ENCODE assay signal across 6 cellular contexts in the genomic region with DNA sequence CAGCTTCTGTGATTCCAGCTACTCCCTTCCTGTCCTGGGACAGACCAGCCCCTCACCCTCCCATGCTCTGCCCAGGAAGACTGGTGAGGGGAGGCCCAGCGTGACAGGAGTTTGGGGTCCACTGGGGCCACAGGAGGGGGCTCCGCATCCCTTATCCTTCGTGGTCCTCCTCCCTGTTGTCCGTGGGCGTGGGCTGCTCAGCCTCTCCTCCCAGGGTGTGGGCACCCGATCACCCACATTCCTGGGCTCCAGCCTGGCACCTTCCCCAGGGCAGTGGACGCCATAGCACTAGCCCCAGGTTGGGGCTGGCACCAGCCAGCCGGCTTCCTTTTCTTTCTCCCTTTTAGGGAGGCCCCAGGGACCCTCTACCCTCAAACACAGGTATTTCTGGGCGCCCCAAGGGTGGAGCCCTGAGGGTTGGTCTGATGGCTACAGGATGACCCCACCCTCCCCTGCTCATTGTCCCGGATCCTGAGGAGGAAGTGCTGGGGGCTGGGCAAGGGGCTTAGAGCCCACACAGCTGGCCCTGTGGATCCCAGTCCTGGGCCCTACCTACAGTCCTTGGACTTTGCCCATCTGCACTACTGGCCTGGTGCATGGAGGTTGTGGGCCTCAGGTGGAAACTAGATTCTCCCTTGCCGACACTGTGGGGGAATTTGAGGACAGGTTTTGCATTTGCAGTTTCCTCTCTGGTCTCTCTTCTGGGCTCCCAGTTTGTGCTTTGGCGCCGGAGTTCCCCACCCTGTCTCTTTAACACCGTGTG. TPM values are rescaled to one million over a fixed set of nuclear protein-coding genes. Genes with fewer than 3 reads are reported as not detected.
A peak's percentile ranks its signal among the peaks of the same experiment; 100 is the strongest.
DNase-seq lines count a peak whose midpoint lies in the region; ATAC-seq, FAIRE-seq and TF ChIP-seq lines count a peak whose summit lies in the region.

No MANE protein-coding gene starts in this region.

- TF ChIP-seq CTCF in WTC11 (IDR thresholded peaks at IDR 0.05) (no peak), left lung (IDR thresholded peaks at IDR 0.05) (no peak), D721Med (IDR thresholded peaks at IDR 0.05; ENCODE audit: insufficient read depth, missing control alignments) (no peak)

- DNase-seq in ELF-1 (ENCODE audit: low read depth, low spot score) (peak; percentile 20), WTC11 (ENCODE audit: low spot score) (peak; percentile 17), left lung (no peak), D721Med (ENCODE audit: insufficient read length, low spot score) (no peak), posterior cingulate gyrus (no peak), COR-L47 (lab: John Stamatoyannopoulos, UW) (no peak)

- no peak for FAIRE-seq in D721Med (lab: Jason Lieb, UNC)

- H3K27me3 Mint-ChIP-seq in WTC11 (ENCODE audit: low read depth) = peaks cover 24% of the 10 kb centered on the region

- peaks cover 16% of the 10 kb centered on the region for H3K4me1 Mint-ChIP-seq in WTC11

- CTCF ChIA-PET in WTC11 (lab: Charles Lee) = interaction anchor here (1.3 to 2.3 kb wide), 4 partner anchors 11 to 63 kb away, joined by 4 to 17 read pairs (median 10); a partner anchor contains a TSS

- ATAC-seq in WTC11 = peak; percentile 10
- ATAC-seq in left lung = peak; percentile 2

- peaks cover 25% of the 10 kb centered on the region for H3K36me3 Mint-ChIP-seq in WTC11

- peaks cover 15 to 37% of the 10 kb centered on the region in 2 donors for H3K4me1 ChIP-seq in left lung

- H3K27me3 ChIP-seq in left lung = no peaks in the 10 kb centered on the region

- no peaks in the 10 kb centered on the region for H3K9me3 ChIP-seq in left lung

- POLR2A ChIA-PET in WTC11 (lab: Charles Lee) = interaction anchor here (2.0 kb wide), 1 partner anchor 32 kb away, joined by 11 read pairs; a partner anchor contains a TSS

- H3K27ac ChIP-seq in left lung = peak overlapping the region; percentile 86 to 92

- no peaks in the 10 kb centered on the region for H3K9me3 Mint-ChIP-seq in WTC11

- intact Hi-C loops in left lung (cut with DNase I) = no loop called here
- intact Hi-C loops in posterior cingulate gyrus (cut with DNase I) = no loop called here

- H3K36me3 ChIP-seq in left lung = peaks cover 0 to 32% of the 10 kb centered on the region in 2 donors

- H3K27ac Mint-ChIP-seq in WTC11 = peak overlapping the region; percentile 58

- peak overlapping the region; percentile 90 to 99 for H3K4me3 ChIP-seq in left lung

- peak overlapping the region; percentile 87 for H3K4me3 Mint-ChIP-seq in WTC11

TF ChIP-seq in WTC11, 78 proteins besides CTCF, POLR2A, EP300 and RAD21:
- peak; percentile 59; the same call in 1 of the 2 replicates for TF ChIP-seq GABPB1 (CRISPR knock-in tag; IDR thresholded peaks at IDR 0.05)
- TF ChIP-seq, protein P1, sequence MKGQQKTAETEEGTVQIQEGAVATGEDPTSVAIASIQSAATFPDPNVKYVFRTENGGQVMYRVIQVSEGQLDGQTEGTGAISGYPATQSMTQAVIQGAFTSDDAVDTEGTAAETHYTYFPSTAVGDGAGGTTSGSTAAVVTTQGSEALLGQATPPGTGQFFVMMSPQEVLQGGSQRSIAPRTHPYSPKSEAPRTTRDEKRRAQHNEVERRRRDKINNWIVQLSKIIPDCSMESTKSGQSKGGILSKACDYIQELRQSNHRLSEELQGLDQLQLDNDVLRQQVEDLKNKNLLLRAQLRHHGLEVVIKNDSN (CRISPR knock-in tag; IDR thresholded peaks at IDR 0.05) = no peak
- TF ChIP-seq, protein P2, sequence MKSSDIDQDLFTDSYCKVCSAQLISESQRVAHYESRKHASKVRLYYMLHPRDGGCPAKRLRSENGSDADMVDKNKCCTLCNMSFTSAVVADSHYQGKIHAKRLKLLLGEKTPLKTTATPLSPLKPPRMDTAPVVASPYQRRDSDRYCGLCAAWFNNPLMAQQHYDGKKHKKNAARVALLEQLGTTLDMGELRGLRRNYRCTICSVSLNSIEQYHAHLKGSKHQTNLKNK (CRISPR knock-in tag; IDR thresholded peaks at IDR 0.05) = no peak

RNA-seq across cellular contexts. Expression of a gene that starts 1.1 kb away (rescaled TPM):
- 112 to 130 TPM (median 115 TPM) in 3 replicates for total RNA-seq in WTC11 (2021)
- total RNA-seq in left lung = 100 to 1,000 TPM; 205 to 239 TPM

RNA-seq across cellular contexts. Expression of a gene that starts 1.5 kb away (rescaled TPM):
- 0.61 to 1.1 TPM (median 1.1 TPM) in 3 replicates for total RNA-seq in WTC11 (2021)
- 1 to 10 TPM; 1.0 to 2.4 TPM for total RNA-seq in left lung

RNA-seq across cellular contexts. Expression of a gene that starts 11.4 kb away (rescaled TPM):
- total RNA-seq in WTC11 (2021) (9.2 to 14.2 TPM (median 12.3 TPM) in 3 replicates), left lung (10 to 100 TPM; 51.3 to 64.9 TPM)

RNA-seq across cellular contexts. Expression of a gene that starts 31.2 kb away (rescaled TPM):
- total RNA-seq in WTC11 (2021) (97.3 to 103 TPM (median 101 TPM) in 3 replicates), left lung (10 to 100 TPM; 47.2 to 59.3 TPM)

RNA-seq across cellular contexts. Expression of a gene that starts 36.4 kb away (rescaled TPM):
- 0.78 to 1.1 TPM (median 0.99 TPM) in 3 replicates for total RNA-seq in WTC11 (2021)
- total RNA-seq in left lung = under 1 TPM; 0.58 to 0.73 TPM

Comparison
In these comparisons a context has a peak if more than half of its experiments do, and no peak if none do; other contexts are left out.
1. DNase-seq: peak in ELF-1 (single experiment) and WTC11 (single experiment); none in left lung (0 of 2), D721Med (single experiment), posterior cingulate gyrus (0 of 10) and COR-L47 (single experiment).